ENCODE assay signal across 28 cellular contexts in genomic region chrX:8090906-8091305, GRCh38.
"Had no signal": no experiment of that assay in that cellular context is flagged by ENCODE, and none has a peak within 500 bp of the region (broad histone marks: within the 10 kb centered on the region; RNA-seq: fewer than 3 reads in every experiment).

No MANE protein-coding gene starts in this region.

- H3K36me3 ChIP-seq: neural progenitor cell, ovary, right lobe of liver, sigmoid colon, stomach, thoracic aorta, thyroid gland, tibial nerve, upper lobe of left lung, vagina had no signal

- H3K27ac ChIP-seq: neural progenitor cell, ovary, parathyroid adenoma, psoas muscle, right lobe of liver, sigmoid colon, stomach, thoracic aorta, thyroid gland, tibial nerve, upper lobe of left lung, vagina had no signal

- H3K36me3 Mint-ChIP-seq: neural progenitor cell; stimulated activated effector memory CD8-positive, alpha-beta T cell treated with anti-CD3 and anti-CD28 coated beads, Interleukin-12 subunit alpha, Interleukin-12 subunit beta, amount 100 ng/mL, for 72 hours; stimulated activated naive B cell treated with anti-CD40 and anti-IgM and Interleukin-4, amounts not matched to agents 10 μg/mL and 1 μg/mL and 100 μg/mL, for 72 hours had no signal

- H3K79me2 ChIP-seq: parathyroid adenoma had no signal

- ATAC-seq: psoas muscle; right lobe of liver; stimulated activated effector memory CD8-positive, alpha-beta T cell treated with anti-CD3 and anti-CD28 coated beads, Interleukin-12 subunit alpha, Interleukin-12 subunit beta, amount 100 ng/mL, for 72 hours; stimulated activated naive B cell treated with anti-CD40 and anti-IgM and Interleukin-4, amounts not matched to agents 10 μg/mL and 1 μg/mL and 100 μg/mL, for 72 hours had no signal

- H3K27me3 Mint-ChIP-seq: progenitor cell of endocrine pancreas; stimulated activated naive B cell treated with anti-CD40 and anti-IgM and Interleukin-4, amounts not matched to agents 10 μg/mL and 1 μg/mL and 100 μg/mL, for 72 hours; stimulated activated naive CD8-positive, alpha-beta T cell treated with anti-CD3 and anti-CD28 coated beads, Interleukin-15, Interleukin-2, amounts not matched to agents 100 ng/mL and 50 ng/mL, for 24 hours had no signal

- DNase-seq: occipital lobe; ovary; posterior cingulate gyrus; psoas muscle; right cardiac atrium; right lobe of liver; sigmoid colon; small intestine; stimulated activated CD4-positive, alpha-beta T cell treated with anti-CD3 and anti-CD28 coated beads, Interleukin-15, amount 100 ng/mL, for 24 hours; stimulated activated CD4-positive, alpha-beta T cell treated with anti-CD3 and anti-CD28 coated beads, Interleukin-2, amount 100 ng/mL, for 24 hours; stimulated activated CD4-positive, alpha-beta T cell treated with anti-CD3 and anti-CD28 coated beads, Interleukin-2, amount 100 ng/mL, for 48 hours; stimulated activated CD4-positive, alpha-beta T cell treated with anti-CD3 and anti-CD28 coated beads, Interleukin-4, amount 100 ng/mL, for 24 hours; stimulated activated naive B cell treated with anti-CD40 and anti-IgM and Interleukin-4, amounts not matched to agents 10 μg/mL and 1 μg/mL and 100 μg/mL, for 72 hours; stimulated activated naive CD4-positive, alpha-beta T cell treated with Interleukin-2 at 50 U/mL for 16 hours; stomach; thyroid gland; trophoblast cell; upper lobe of left lung had no signal

- H2AFZ ChIP-seq: neural progenitor cell, parathyroid adenoma had no signal

- H3K4me1 ChIP-seq: parathyroid adenoma, psoas muscle, right lobe of liver, sigmoid colon, stomach, thyroid gland, tibial nerve, upper lobe of left lung, vagina had no signal

- H3K9me3 Mint-ChIP-seq: nephron; neural progenitor cell; stimulated activated effector memory CD8-positive, alpha-beta T cell treated with anti-CD3 and anti-CD28 coated beads, Interleukin-12 subunit alpha, Interleukin-12 subunit beta, amount 100 ng/mL, for 72 hours; stimulated activated naive CD8-positive, alpha-beta T cell treated with anti-CD3 and anti-CD28 coated beads, Interleukin-15, Interleukin-2, amounts not matched to agents 100 ng/mL and 50 ng/mL, for 24 hours had no signal

- H3K9me3 ChIP-seq: ovary, psoas muscle, right lobe of liver, sigmoid colon, stomach, thoracic aorta, thyroid gland, tibial nerve, upper lobe of left lung, vagina had no signal

- H3K4me3 Mint-ChIP-seq: nephron; neural progenitor cell; stimulated activated effector memory CD8-positive, alpha-beta T cell treated with anti-CD3 and anti-CD28 coated beads, Interleukin-12 subunit alpha, Interleukin-12 subunit beta, amount 100 ng/mL, for 72 hours; stimulated activated naive B cell treated with anti-CD40 and anti-IgM and Interleukin-4, amounts not matched to agents 10 μg/mL and 1 μg/mL and 100 μg/mL, for 72 hours; stimulated activated naive CD8-positive, alpha-beta T cell treated with anti-CD3 and anti-CD28 coated beads, Interleukin-15, Interleukin-2, amounts not matched to agents 100 ng/mL and 50 ng/mL, for 24 hours had no signal

- H3K27ac Mint-ChIP-seq: nephron; neural progenitor cell; progenitor cell of endocrine pancreas; stimulated activated effector memory CD8-positive, alpha-beta T cell treated with anti-CD3 and anti-CD28 coated beads, Interleukin-12 subunit alpha, Interleukin-12 subunit beta, amount 100 ng/mL, for 72 hours; stimulated activated naive B cell treated with anti-CD40 and anti-IgM and Interleukin-4, amounts not matched to agents 10 μg/mL and 1 μg/mL and 100 μg/mL, for 72 hours; stimulated activated naive CD8-positive, alpha-beta T cell treated with anti-CD3 and anti-CD28 coated beads, Interleukin-15, Interleukin-2, amounts not matched to agents 100 ng/mL and 50 ng/mL, for 24 hours had no signal

- H3K4me2 ChIP-seq: neural progenitor cell had no signal

- H3K4me3 ChIP-seq: neural progenitor cell, ovary, psoas muscle, right lobe of liver, sigmoid colon, stomach, thoracic aorta, thyroid gland, tibial nerve, upper lobe of left lung, vagina had no signal

- H3K27me3 ChIP-seq: neural progenitor cell, ovary, right lobe of liver, sigmoid colon, stomach, thyroid gland, tibial nerve, upper lobe of left lung, vagina had no signal

- H3K9ac ChIP-seq: neural progenitor cell, parathyroid adenoma had no signal

- H3K4me1 Mint-ChIP-seq: nephron; neural progenitor cell; stimulated activated effector memory CD8-positive, alpha-beta T cell treated with anti-CD3 and anti-CD28 coated beads, Interleukin-12 subunit alpha, Interleukin-12 subunit beta, amount 100 ng/mL, for 72 hours; stimulated activated naive B cell treated with anti-CD40 and anti-IgM and Interleukin-4, amounts not matched to agents 10 μg/mL and 1 μg/mL and 100 μg/mL, for 72 hours had no signal

- FAIRE-seq: small intestine, urothelium cell line had no signal
